In the genomic region with DNA sequence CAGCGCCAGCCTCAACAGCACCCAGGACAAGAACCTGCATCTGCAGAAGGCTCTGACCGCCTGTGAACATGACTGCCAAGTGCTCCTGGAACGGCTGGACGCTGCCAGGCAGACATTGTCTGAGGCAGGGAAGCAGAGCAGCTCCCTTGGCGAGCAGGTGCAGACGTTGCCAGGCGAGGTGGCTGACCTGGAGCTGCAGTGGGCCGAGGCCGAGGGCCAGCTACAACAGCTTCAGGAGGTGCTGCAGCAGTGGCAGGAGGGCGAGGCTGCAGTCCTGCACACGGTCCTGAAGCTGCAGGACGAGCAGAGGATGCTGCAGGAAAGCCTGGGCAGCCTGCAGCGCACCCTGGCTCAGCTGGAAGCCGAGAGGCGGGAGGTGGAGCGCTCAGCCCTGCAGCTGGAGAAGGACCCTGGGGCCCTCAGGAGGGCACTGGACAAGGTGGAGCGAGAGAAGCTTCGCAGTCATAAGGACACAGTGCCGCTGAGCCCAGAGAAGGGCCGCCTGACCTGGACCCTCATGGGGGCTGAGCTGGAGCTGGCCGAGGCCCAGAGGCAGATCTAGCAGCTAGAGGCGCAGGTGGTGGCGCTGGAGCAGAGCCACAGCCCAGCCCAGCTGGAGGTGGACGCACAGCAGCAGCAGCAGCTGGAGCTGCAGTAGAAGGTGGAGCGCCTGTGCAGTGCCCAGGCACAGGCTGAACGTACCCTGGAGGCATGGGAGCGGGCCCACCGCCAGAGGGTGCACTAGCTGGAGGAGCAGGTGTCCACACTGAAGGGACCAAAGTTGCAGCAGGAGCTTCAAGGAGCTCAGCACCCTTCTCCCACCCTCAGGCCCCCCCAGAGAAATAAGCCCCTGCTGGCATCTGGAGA, we compare ENCODE assay signal across 1 cellular context.
TF ChIP-seq lines count a peak whose summit lies in the region.

No MANE protein-coding gene starts in this region.

TF ChIP-seq in GM12878, 131 proteins besides CTCF, POLR2A, EP300 and RAD21 (continued from another document):
- TF ChIP-seq, protein P1, sequence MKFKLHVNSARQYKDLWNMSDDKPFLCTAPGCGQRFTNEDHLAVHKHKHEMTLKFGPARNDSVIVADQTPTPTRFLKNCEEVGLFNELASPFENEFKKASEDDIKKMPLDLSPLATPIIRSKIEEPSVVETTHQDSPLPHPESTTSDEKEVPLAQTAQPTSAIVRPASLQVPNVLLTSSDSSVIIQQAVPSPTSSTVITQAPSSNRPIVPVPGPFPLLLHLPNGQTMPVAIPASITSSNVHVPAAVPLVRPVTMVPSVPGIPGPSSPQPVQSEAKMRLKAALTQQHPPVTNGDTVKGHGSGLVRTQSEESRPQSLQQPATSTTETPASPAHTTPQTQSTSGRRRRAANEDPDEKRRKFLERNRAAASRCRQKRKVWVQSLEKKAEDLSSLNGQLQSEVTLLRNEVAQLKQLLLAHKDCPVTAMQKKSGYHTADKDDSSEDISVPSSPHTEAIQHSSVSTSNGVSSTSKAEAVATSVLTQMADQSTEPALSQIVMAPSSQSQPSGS (IDR thresholded peaks at IDR 0.05; ENCODE audit: low read length): no peak
- TF ChIP-seq, protein P2, sequence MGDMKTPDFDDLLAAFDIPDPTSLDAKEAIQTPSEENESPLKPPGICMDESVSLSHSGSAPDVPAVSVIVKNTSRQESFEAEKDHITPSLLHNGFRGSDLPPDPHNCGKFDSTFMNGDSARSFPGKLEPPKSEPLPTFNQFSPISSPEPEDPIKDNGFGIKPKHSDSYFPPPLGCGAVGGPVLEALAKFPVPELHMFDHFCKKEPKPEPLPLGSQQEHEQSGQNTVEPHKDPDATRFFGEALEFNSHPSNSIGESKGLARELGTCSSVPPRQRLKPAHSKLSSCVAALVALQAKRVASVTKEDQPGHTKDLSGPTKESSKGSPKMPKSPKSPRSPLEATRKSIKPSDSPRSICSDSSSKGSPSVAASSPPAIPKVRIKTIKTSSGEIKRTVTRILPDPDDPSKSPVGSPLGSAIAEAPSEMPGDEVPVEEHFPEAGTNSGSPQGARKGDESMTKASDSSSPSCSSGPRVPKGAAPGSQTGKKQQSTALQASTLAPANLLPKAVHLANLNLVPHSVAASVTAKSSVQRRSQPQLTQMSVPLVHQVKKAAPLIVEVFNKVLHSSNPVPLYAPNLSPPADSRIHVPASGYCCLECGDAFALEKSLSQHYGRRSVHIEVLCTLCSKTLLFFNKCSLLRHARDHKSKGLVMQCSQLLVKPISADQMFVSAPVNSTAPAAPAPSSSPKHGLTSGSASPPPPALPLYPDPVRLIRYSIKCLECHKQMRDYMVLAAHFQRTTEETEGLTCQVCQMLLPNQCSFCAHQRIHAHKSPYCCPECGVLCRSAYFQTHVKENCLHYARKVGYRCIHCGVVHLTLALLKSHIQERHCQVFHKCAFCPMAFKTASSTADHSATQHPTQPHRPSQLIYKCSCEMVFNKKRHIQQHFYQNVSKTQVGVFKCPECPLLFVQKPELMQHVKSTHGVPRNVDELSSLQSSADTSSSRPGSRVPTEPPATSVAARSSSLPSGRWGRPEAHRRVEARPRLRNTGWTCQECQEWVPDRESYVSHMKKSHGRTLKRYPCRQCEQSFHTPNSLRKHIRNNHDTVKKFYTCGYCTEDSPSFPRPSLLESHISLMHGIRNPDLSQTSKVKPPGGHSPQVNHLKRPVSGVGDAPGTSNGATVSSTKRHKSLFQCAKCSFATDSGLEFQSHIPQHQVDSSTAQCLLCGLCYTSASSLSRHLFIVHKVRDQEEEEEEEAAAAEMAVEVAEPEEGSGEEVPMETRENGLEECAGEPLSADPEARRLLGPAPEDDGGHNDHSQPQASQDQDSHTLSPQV (IDR thresholded peaks at IDR 0.05): no peak
- TF ChIP-seq ZNF24 (IDR thresholded peaks at IDR 0.05): no peak
- no peak for TF ChIP-seq CHD1 (IDR thresholded peaks at IDR 0.05; ENCODE audit: low read depth, low read length)
